1 cellular context compared by ENCODE assay signal in the genomic region with DNA sequence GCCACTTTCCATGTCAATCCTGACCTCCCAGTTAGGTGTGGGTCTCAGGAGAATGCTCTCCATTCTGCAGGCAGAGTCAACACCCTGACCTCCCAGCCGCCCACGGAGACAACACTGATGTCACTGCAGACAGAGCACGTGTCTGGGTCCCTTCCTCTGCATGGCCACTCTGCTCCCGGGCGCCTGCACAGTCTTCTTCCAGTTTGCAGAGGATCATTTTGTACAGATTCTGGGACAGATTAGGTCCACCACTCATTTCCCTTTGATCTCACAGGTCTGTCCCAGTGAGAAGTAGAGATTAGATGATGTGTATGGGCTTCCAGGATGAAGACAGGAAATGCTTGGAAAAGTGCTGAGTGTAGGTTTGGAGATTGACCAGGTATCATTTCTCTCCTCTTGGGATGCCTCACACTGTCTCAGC.
A peak's percentile ranks its signal among the peaks of the same experiment; 100 is the strongest.
TF ChIP-seq lines count a peak whose summit lies in the region.

No MANE protein-coding gene starts in this region.

TF ChIP-seq in HepG2, 621 proteins besides CTCF, POLR2A, EP300 and RAD21 (continues in another document):
- TF ChIP-seq MXD1 (CRISPR knock-in tag; IDR thresholded peaks at IDR 0.05) (no peak), ZNF800 (CRISPR knock-in tag; IDR thresholded peaks at IDR 0.05) (no peak; the same call in 1 of the 2 replicates), JARID2 (CRISPR knock-in tag; IDR thresholded peaks at IDR 0.05; ENCODE audit: insufficient replicate concordance) (no peak), ZNF292 (CRISPR knock-in tag; IDR thresholded peaks at IDR 0.05; ENCODE audit: borderline replicate concordance, low read depth) (no peak), FOXP1 (IDR thresholded peaks at IDR 0.05) (no peak), FOXP1 (CRISPR knock-in tag; IDR thresholded peaks at IDR 0.05) (peak; percentile 59), ELF3 (CRISPR knock-in tag; IDR thresholded peaks at IDR 0.05) (peak; percentile 65), ZC3H4 (CRISPR knock-in tag; IDR thresholded peaks at IDR 0.05; ENCODE audit: borderline replicate concordance) (no peak), ZNF251 (CRISPR knock-in tag; IDR thresholded peaks at IDR 0.05) (no peak), ZNF160 (CRISPR knock-in tag; IDR thresholded peaks at IDR 0.05) (no peak), KAT2B (IDR thresholded peaks at IDR 0.05; ENCODE audit: borderline replicate concordance, low read depth, low read length) (no peak), TBX3 (IDR thresholded peaks at IDR 0.05; ENCODE audit: borderline replicate concordance) (no peak), SSRP1 (CRISPR knock-in tag; IDR thresholded peaks at IDR 0.05) (no peak; the same call in 1 of the 2 replicates), IRX3 (CRISPR knock-in tag; IDR thresholded peaks at IDR 0.05; ENCODE audit: borderline replicate concordance, low read depth) (no peak), KAT8 (CRISPR knock-in tag; IDR thresholded peaks at IDR 0.05) (peak; percentile 20; the same call in 1 of the 2 replicates), HINFP (CRISPR knock-in tag; IDR thresholded peaks at IDR 0.05; ENCODE audit: low read depth) (peak; percentile 30; the same call in 1 of the 2 replicates), PRMT3 (CRISPR knock-in tag; IDR thresholded peaks at IDR 0.05; ENCODE audit: borderline replicate concordance, low read depth) (no peak), ZKSCAN5 (CRISPR knock-in tag; IDR thresholded peaks at IDR 0.05) (no peak), ZSCAN30 (CRISPR knock-in tag; IDR thresholded peaks at IDR 0.05) (no peak), CENPX (CRISPR knock-in tag; IDR thresholded peaks at IDR 0.05) (no peak), KDM4B (CRISPR knock-in tag; IDR thresholded peaks at IDR 0.05) (no peak), ATAD3A (CRISPR knock-in tag; IDR thresholded peaks at IDR 0.05) (no peak), NFE2 (CRISPR knock-in tag; IDR thresholded peaks at IDR 0.05) (no peak), KLF16 (CRISPR knock-in tag; IDR thresholded peaks at IDR 0.05) (peak in 1 of 2 experiments; percentile 22; a peak in 1 of 4 replicates), POLR2G (IDR thresholded peaks at IDR 0.05; ENCODE audit: low read depth, low read length) (peak; percentile 68), ZNF263 (CRISPR knock-in tag; IDR thresholded peaks at IDR 0.05) (0 out of 2 replicates have a peak, but pooled peaks have one; percentile 36), CC2D1A (CRISPR knock-in tag; IDR thresholded peaks at IDR 0.05) (no peak), TFDP2 (CRISPR knock-in tag; IDR thresholded peaks at IDR 0.05) (peak; percentile 68), RERE (CRISPR knock-in tag; IDR thresholded peaks at IDR 0.05; ENCODE audit: low read depth) (no peak), ZXDC (CRISPR knock-in tag; IDR thresholded peaks at IDR 0.05) (no peak), ZNF180 (CRISPR knock-in tag; IDR thresholded peaks at IDR 0.05; ENCODE audit: borderline replicate concordance, low read depth) (no peak), SATB2 (CRISPR knock-in tag; IDR thresholded peaks at IDR 0.05) (0 out of 2 replicates have a peak, but pooled peaks have one; percentile 22), ETS1 (CRISPR knock-in tag; IDR thresholded peaks at IDR 0.05) (no peak), GZF1 (CRISPR knock-in tag; IDR thresholded peaks at IDR 0.05) (no peak), ZNF556 (CRISPR knock-in tag; IDR thresholded peaks at IDR 0.05; ENCODE audit: borderline replicate concordance) (no peak), ZNF224 (CRISPR knock-in tag; IDR thresholded peaks at IDR 0.05) (0 out of 2 replicates have a peak, but pooled peaks have one; percentile 44), LCORL (IDR thresholded peaks at IDR 0.05) (no peak), LCORL (CRISPR knock-in tag; IDR thresholded peaks at IDR 0.05) (peak; percentile 39; the same call in 1 of the 2 replicates), KDM6A (CRISPR knock-in tag; IDR thresholded peaks at IDR 0.05; ENCODE audit: low read depth) (no peak), BORCS8-MEF2B (CRISPR knock-in tag; IDR thresholded peaks at IDR 0.05) (0 out of 2 replicates have a peak, but pooled peaks have one; percentile 31), ETV6 (CRISPR knock-in tag; conservative IDR thresholded peaks at IDR 0.05) (no peak), ZNF326 (CRISPR knock-in tag; IDR thresholded peaks at IDR 0.05; ENCODE audit: borderline replicate concordance) (no peak), ZNF784 (CRISPR knock-in tag; IDR thresholded peaks at IDR 0.05; ENCODE audit: borderline replicate concordance) (no peak)
- TF ChIP-seq, protein P1, sequence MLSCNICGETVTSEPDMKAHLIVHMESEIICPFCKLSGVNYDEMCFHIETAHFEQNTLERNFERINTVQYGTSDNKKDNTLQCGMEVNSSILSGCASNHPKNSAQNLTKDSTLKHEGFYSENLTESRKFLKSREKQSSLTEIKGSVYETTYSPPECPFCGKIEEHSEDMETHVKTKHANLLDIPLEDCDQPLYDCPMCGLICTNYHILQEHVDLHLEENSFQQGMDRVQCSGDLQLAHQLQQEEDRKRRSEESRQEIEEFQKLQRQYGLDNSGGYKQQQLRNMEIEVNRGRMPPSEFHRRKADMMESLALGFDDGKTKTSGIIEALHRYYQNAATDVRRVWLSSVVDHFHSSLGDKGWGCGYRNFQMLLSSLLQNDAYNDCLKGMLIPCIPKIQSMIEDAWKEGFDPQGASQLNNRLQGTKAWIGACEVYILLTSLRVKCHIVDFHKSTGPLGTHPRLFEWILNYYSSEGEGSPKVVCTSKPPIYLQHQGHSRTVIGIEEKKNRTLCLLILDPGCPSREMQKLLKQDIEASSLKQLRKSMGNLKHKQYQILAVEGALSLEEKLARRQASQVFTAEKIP (CRISPR knock-in tag; IDR thresholded peaks at IDR 0.05; ENCODE audit: borderline replicate concordance) = no peak
